ENCODE assay signal across 21 cellular contexts in the genomic region with DNA sequence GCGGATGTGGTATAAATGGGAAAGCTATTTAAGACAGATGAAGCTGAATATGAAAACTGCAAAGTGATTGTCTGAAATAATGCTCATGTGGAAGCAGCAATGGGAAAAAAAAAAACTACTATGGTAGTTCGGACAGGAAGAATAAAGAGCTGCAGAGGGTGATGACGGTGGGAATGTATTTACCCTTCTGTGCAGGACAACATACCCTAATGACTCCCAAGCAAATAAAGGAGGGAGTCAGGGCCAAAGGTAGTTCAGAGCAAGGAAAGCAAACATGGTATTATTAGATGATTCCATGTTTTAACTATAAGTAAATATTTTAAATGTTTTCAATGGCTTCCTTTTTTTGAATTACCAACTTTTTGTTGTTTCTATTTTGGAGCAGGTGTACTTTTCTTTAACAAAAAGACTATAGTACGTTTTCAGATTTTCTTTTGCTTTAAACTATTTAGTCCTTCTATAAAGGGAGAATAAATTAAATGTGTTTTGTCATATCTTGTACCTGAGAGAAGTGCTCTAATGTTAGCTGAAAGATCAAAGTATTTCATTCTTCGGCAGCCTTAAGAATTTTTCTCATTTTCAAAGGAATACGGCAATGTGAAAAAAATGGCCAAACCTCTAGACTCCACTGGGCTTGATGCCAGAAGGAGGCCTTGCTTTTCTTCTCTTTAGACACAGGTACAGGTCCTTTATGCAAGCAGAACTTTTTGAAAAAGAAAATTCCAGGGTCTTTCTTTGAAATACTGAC.
"Had no signal": no experiment of that assay in that cellular context is flagged by ENCODE, and none has a peak within 500 bp of the region (broad histone marks: within the 10 kb centered on the region; RNA-seq: fewer than 3 reads in every experiment).

No MANE protein-coding gene starts in this region.

- H3K36me3 ChIP-seq: adrenal gland, ovary, right lobe of liver had no signal

- H3K27me3 ChIP-seq: adrenal gland, gastroesophageal sphincter, heart left ventricle, ovary, right lobe of liver, stomach had no signal

- H3K27ac Mint-ChIP-seq: activated naive CD4-positive, alpha-beta T cell treated with anti-CD3 and anti-CD28 coated beads, Interleukin-2, amount 50 U/mL, for 72 hours had no signal

- H3K36me3 Mint-ChIP-seq: activated naive CD4-positive, alpha-beta T cell treated with anti-CD3 and anti-CD28 coated beads, Interleukin-2, amount 50 U/mL, for 72 hours had no signal

- H3K4me3 Mint-ChIP-seq: activated T-cell treated with anti-CD3 and anti-CD28 coated beads, Interleukin-2, amount 50 U/mL, for 4 hours; naive thymus-derived CD8-positive, alpha-beta T cell had no signal

- H3K27me3 Mint-ChIP-seq: naive thymus-derived CD8-positive, alpha-beta T cell had no signal

- H3K9me3 ChIP-seq: adrenal gland, gastroesophageal sphincter, heart left ventricle, ovary, right lobe of liver, stomach had no signal

- H3K4me3 ChIP-seq: adrenal gland, gastroesophageal sphincter, heart left ventricle, ovary, right lobe of liver, smooth muscle cell, stomach had no signal

- H3K4me1 ChIP-seq: adrenal gland, gastroesophageal sphincter, heart left ventricle had no signal

- ATAC-seq: activated naive CD4-positive, alpha-beta T cell treated with anti-CD3 and anti-CD28 coated beads, Interleukin-2, amount 50 U/mL, for 72 hours; activated T-cell treated with anti-CD3 and anti-CD28 coated beads, Interleukin-2, amount 50 U/mL, for 4 hours; esophagus mucosa; gastroesophageal sphincter; heart left ventricle; left ventricle myocardium superior; naive thymus-derived CD8-positive, alpha-beta T cell had no signal

- FAIRE-seq: astrocyte, bronchial epithelial cell had no signal

- H3K27ac ChIP-seq: adrenal gland, gastroesophageal sphincter, heart left ventricle, ovary, right lobe of liver, stomach had no signal

- DNase-seq: activated CD4-positive, alpha-beta T cell treated with anti-CD3 and anti-CD28 coated beads, Interleukin-2, amount 50 U/mL, for 1 hour; activated CD4-positive, CD25-positive, alpha-beta regulatory T cell treated with anti-CD3 and anti-CD28 coated beads, Interleukin-2, amount 50 U/mL, for 72 hours; activated CD8-positive, alpha-beta memory T cell treated with anti-CD3 and anti-CD28 coated beads, Interleukin-2, amount 50 U/mL, for 4 hours; activated T-cell treated with anti-CD3 and anti-CD28 coated beads, Interleukin-2, amount 50 U/mL, for 4 hours; adrenal gland; cerebellar nuclear complex; cortex of kidney; heart left ventricle; kidney glomerular epithelial cell; left ventricle myocardium superior; naive thymus-derived CD8-positive, alpha-beta T cell; ovary; right lobe of liver; stimulated activated CD4-positive, alpha-beta T cell treated with anti-CD3 and anti-CD28 coated beads, Interleukin-4, amount 100 ng/mL, for 1 hour; stomach had no signal

- H3K9me3 Mint-ChIP-seq: activated naive CD4-positive, alpha-beta T cell treated with anti-CD3 and anti-CD28 coated beads, Interleukin-2, amount 50 U/mL, for 72 hours; activated T-cell treated with anti-CD3 and anti-CD28 coated beads, Interleukin-2, amount 50 U/mL, for 4 hours; naive thymus-derived CD8-positive, alpha-beta T cell had no signal
